In genomic region chr6:111361648-111362047, GRCh38 we compare ENCODE assay signal across 8 cellular contexts.
DNase-seq lines count a peak whose midpoint lies in the region; ATAC-seq and TF ChIP-seq lines count a peak whose summit lies in the region.
"Had no signal": no experiment of that assay in that cellular context is flagged by ENCODE, and none has a peak within 500 bp of the region (broad histone marks: within the 10 kb centered on the region; RNA-seq: fewer than 3 reads in every experiment).

No MANE protein-coding gene starts in this region.

- H3K36me3 Mint-ChIP-seq in brain: peaks cover 34% of the 10 kb centered on the region

- no peak overlapping the region for H3K27ac ChIP-seq in aorta (ENCODE audit: low read depth in 1 of 2, low read length in 2 of 2)
- H3K27ac ChIP-seq: skin epidermis had no signal

- H3K27me3 Mint-ChIP-seq in brain: no peaks in the 10 kb centered on the region

- WGBS in aorta, 2 donors: 25 to 28% methylated on average over 5 of the region's 5 CpGs

- H3K9me3 ChIP-seq in aorta (ENCODE audit: control insufficient read depth, low read length): no peaks in the 10 kb centered on the region

- intact Hi-C loops in aorta (cut with DNase I): loop anchor here in 1 of 2 donors (10.0 kb wide), 1 partner anchor 283 kb away; no protein-coding TSS in a partner anchor

- peak; percentile 59 for ATAC-seq in aorta (ENCODE audit: low FRiP score)
- no peak for ATAC-seq in HG03457 (IDR thresholded peaks at IDR 0.05; ENCODE audit: unreplicated experiment)

- peak; percentile 34 to 70 for TF ChIP-seq CTCF in brain (conservative IDR thresholded peaks at IDR 0.05)

- peaks cover 8% of the 10 kb centered on the region for H3K4me1 Mint-ChIP-seq in brain

- no peaks in the 10 kb centered on the region for H3K4me1 ChIP-seq in aorta (ENCODE audit: control insufficient read depth in 1 of 2, insufficient read depth in 2 of 2, low read length in 2 of 2)

- no peak overlapping the region for H3K4me3 ChIP-seq in aorta (ENCODE audit: low read length in 2 of 2)
- H3K4me3 ChIP-seq: skin epidermis had no signal

- peak; percentile 18 for DNase-seq in GM03348 (ENCODE audit: low spot score)
- peak; percentile 35 for DNase-seq in NCI-H1105 (lab: John Stamatoyannopoulos, UW)
- DNase-seq in kidney glomerular epithelial cell (lab: John Stamatoyannopoulos, UW): peak; percentile 5
- no peak for DNase-seq in aorta
- DNase-seq in effector CD8-positive, alpha-beta T cell (lab: John Stamatoyannopoulos, UW): no peak

- H3K36me3 ChIP-seq in aorta (ENCODE audit: control insufficient read depth in 1 of 2, insufficient read depth in 2 of 2, low read length in 1 of 2): no peaks in the 10 kb centered on the region

- no peak overlapping the region for H3K4me3 Mint-ChIP-seq in brain

- H3K27ac Mint-ChIP-seq in brain: peak overlapping the region in 4 of 5 experiments; percentile 16 to 62 (median 38)

- no peaks in the 10 kb centered on the region for H3K9me3 Mint-ChIP-seq in brain

- H3K27me3 ChIP-seq in aorta (ENCODE audit: control insufficient read depth in 1 of 2, insufficient read depth in 2 of 2, low read length in 1 of 2): no peaks in the 10 kb centered on the region

Comparison
In these comparisons a context has a peak if more than half of its experiments do, and no peak if none do; other contexts are left out.
1. DNase-seq: peak in GM03348 (single experiment), NCI-H1105 (single experiment) and kidney glomerular epithelial cell (single experiment); none in aorta (0 of 2) and effector CD8-positive, alpha-beta T cell (single experiment).